ENCODE assay signal across 25 cellular contexts in genomic region chr6:434051-434705, GRCh38. TPM values are rescaled to one million over a fixed set of nuclear protein-coding genes. Genes with fewer than 3 reads are reported as not detected.
DNase-seq lines count a peak whose midpoint lies in the region; ATAC-seq and TF ChIP-seq lines count a peak whose summit lies in the region.
"Had no signal": no experiment of that assay in that cellular context is flagged by ENCODE, and none has a peak within 500 bp of the region (broad histone marks: within the 10 kb centered on the region; RNA-seq: fewer than 3 reads in every experiment).

No MANE protein-coding gene starts in this region.

- peaks cover 18% of the 10 kb centered on the region for H3F3A ChIP-seq in MM.1S (ENCODE audit: insufficient read depth, low read length)

- H3K9me2 ChIP-seq in MM.1S (replicated peaks; ENCODE audit: insufficient read depth, low read length) = no peaks in the 10 kb centered on the region

- ATAC-seq in activated naive CD4-positive, alpha-beta T cell treated with anti-CD3 and anti-CD28 coated beads, Interleukin-2, amount 50 U/mL, for 72 hours = no peak
- ATAC-seq: A549, esophagus mucosa, gastroesophageal sphincter had no signal

- H3K4me3 Mint-ChIP-seq in activated CD4-positive, alpha-beta T cell treated with anti-CD3 and anti-CD28 coated beads, Interleukin-2, amount 10 ng/mL, durations not matched to agents 7 days and 5 days = peak overlapping the region; percentile 71
- H3K4me3 Mint-ChIP-seq: H9 had no signal

- peaks cover 2% of the 10 kb centered on the region for H3K36me3 Mint-ChIP-seq in activated CD4-positive, alpha-beta T cell treated with anti-CD3 and anti-CD28 coated beads, Interleukin-2, amount 10 ng/mL, durations not matched to agents 7 days and 5 days (ENCODE audit: low read depth)
- no peaks in the 10 kb centered on the region for H3K36me3 Mint-ChIP-seq in activated naive CD4-positive, alpha-beta T cell treated with anti-CD3 and anti-CD28 coated beads, Interleukin-2, amount 50 U/mL, for 72 hours

- H3K27me3 ChIP-seq in MM.1S (replicated peaks; ENCODE audit: insufficient read depth, low read length) = no peaks in the 10 kb centered on the region
- H3K27me3 ChIP-seq: gastroesophageal sphincter, suprapubic skin had no signal

- H3K4me3 ChIP-seq in MM.1S (ENCODE audit: low read length) = 0 out of 2 replicates have a peak overlapping the region, but pooled peaks have one; percentile 6
- H3K4me3 ChIP-seq: A549, gastroesophageal sphincter, prostate gland, SK-N-MC, skin epidermis, suprapubic skin had no signal

- no peaks in the 10 kb centered on the region for H3K9me3 ChIP-seq in MM.1S (replicated peaks; ENCODE audit: insufficient read depth, low read length)
- H3K9me3 ChIP-seq: A549, gastroesophageal sphincter, prostate gland, suprapubic skin had no signal

- H3K4me2 ChIP-seq in MM.1S (ENCODE audit: low read depth, low read length) = peak overlapping the region; percentile 70
- H3K4me2 ChIP-seq: A549 had no signal

- H3K79me2 ChIP-seq in MM.1S (ENCODE audit: low read length) = no peaks in the 10 kb centered on the region

- peak overlapping the region; percentile 75; the same call in 1 of the 2 replicates for H3K27ac ChIP-seq in MM.1S (ENCODE audit: low read length)
- H3K27ac ChIP-seq: A549, gastroesophageal sphincter, prostate gland, SK-N-MC, skin epidermis, suprapubic skin had no signal

- CTCF ChIA-PET in activated CD4-positive, alpha-beta T cell treated with anti-CD3 and anti-CD28 coated beads, Interleukin-2, amount 10 ng/mL, durations not matched to agents 7 days and 5 days (lab: Charles Lee) = interaction anchor here (0.6 to 6.5 kb wide), 10 partner anchors 8 to 216 kb away, joined by 3 to 49 read pairs (median 4); no protein-coding TSS in a partner anchor

- H4K20me1 ChIP-seq in MM.1S (ENCODE audit: insufficient read depth, low read length) = no peaks in the 10 kb centered on the region

- DNase-seq in activated CD4-positive, alpha-beta T cell treated with anti-CD3 and anti-CD28 coated beads, Interleukin-2, amount 10 ng/mL, durations not matched to agents 7 days and 5 days = no peak
- DNase-seq in activated CD4-positive, alpha-beta T cell treated with anti-CD3 and anti-CD28 coated beads, Interleukin-2, amount 50 U/mL, for 4 hours = no peak
- DNase-seq in MM.1S (no peak), iPS-NIHi11 (ENCODE audit: low spot score) (no peak), SKM-1 (lab: John Stamatoyannopoulos, UW; ENCODE audit: unreplicated experiment) (no peak), NCI-H526 (lab: John Stamatoyannopoulos, UW) (no peak)
- peak in 1 of 2 donors; percentile 47 for DNase-seq in activated naive CD4-positive, alpha-beta T cell treated with anti-CD3 and anti-CD28 coated beads, Interleukin-2, amount 50 U/mL, for 72 hours (ENCODE audit: low spot score in 2 of 2)
- peak; percentile 31 for DNase-seq in stimulated activated CD8-positive, alpha-beta memory T cell treated with anti-CD3 and anti-CD28 coated beads, Interleukin-4, amount 100 ng/mL, for 48 hours
- DNase-seq: anterior cingulate cortex; C1 segment of cervical spinal cord; central memory CD4-positive, alpha-beta T cell; effector CD4-positive, alpha-beta T cell; GF-D8; H9; NCI-H2029; NCI-H446 treated with DMSO at 0.1 percent for 48 hours; NK-92 treated with Interleukin-12 subunit alpha and Interleukin-12 subunit beta, amount 100 ng/mL, for 24 hours; stimulated activated CD4-positive, alpha-beta T cell treated with anti-CD3 and anti-CD28 coated beads, Interleukin-4, amount 100 ng/mL, for 1 hour had no signal

- POLR2A ChIA-PET in activated CD4-positive, alpha-beta T cell treated with anti-CD3 and anti-CD28 coated beads, Interleukin-2, amount 10 ng/mL, durations not matched to agents 7 days and 5 days (lab: Charles Lee) = interaction anchor here (0.6 to 0.9 kb wide), 2 partner anchors 39 to 65 kb away, joined by 3 to 6 read pairs; no protein-coding TSS in a partner anchor

- peak overlapping the region; percentile 89 for H3K27ac Mint-ChIP-seq in activated CD4-positive, alpha-beta T cell treated with anti-CD3 and anti-CD28 coated beads, Interleukin-2, amount 10 ng/mL, durations not matched to agents 7 days and 5 days
- H3K27ac Mint-ChIP-seq in activated naive CD4-positive, alpha-beta T cell treated with anti-CD3 and anti-CD28 coated beads, Interleukin-2, amount 50 U/mL, for 72 hours = peak overlapping the region; percentile 84 to 93

- H3K9me3 Mint-ChIP-seq in activated CD4-positive, alpha-beta T cell treated with anti-CD3 and anti-CD28 coated beads, Interleukin-2, amount 10 ng/mL, durations not matched to agents 7 days and 5 days = peaks cover 2% of the 10 kb centered on the region
- no peaks in the 10 kb centered on the region for H3K9me3 Mint-ChIP-seq in activated naive CD4-positive, alpha-beta T cell treated with anti-CD3 and anti-CD28 coated beads, Interleukin-2, amount 50 U/mL, for 72 hours
- H3K9me3 Mint-ChIP-seq: H9 had no signal

- peaks cover 65% of the 10 kb centered on the region for H3K4me1 Mint-ChIP-seq in activated CD4-positive, alpha-beta T cell treated with anti-CD3 and anti-CD28 coated beads, Interleukin-2, amount 10 ng/mL, durations not matched to agents 7 days and 5 days
- H3K4me1 Mint-ChIP-seq: H9 had no signal

- H2AFZ ChIP-seq in MM.1S (ENCODE audit: low read length) = peak overlapping the region; percentile 46

- TF ChIP-seq CTCF in MM.1S (IDR thresholded peaks at IDR 0.05; ENCODE audit: low read length) = no peak

- H3K4me1 ChIP-seq in MM.1S (ENCODE audit: low read length) = peaks cover 16% of the 10 kb centered on the region
- H3K4me1 ChIP-seq: gastroesophageal sphincter, prostate gland, suprapubic skin had no signal

- peak overlapping the region; percentile 36; the same call in 1 of the 2 replicates for H3K9ac ChIP-seq in MM.1S (ENCODE audit: low read length)

- H3K36me3 ChIP-seq in MM.1S (replicated peaks; ENCODE audit: insufficient read depth, low read length) = no peaks in the 10 kb centered on the region
- H3K36me3 ChIP-seq: gastroesophageal sphincter, prostate gland, suprapubic skin had no signal

- H3K27me3 Mint-ChIP-seq in activated CD4-positive, alpha-beta T cell treated with anti-CD3 and anti-CD28 coated beads, Interleukin-2, amount 10 ng/mL, durations not matched to agents 7 days and 5 days = no peaks in the 10 kb centered on the region

RNA-seq across cellular contexts. Expression of gene IRF4, which starts 42.6 kb away (rescaled TPM):
- 100 to 1,000 TPM; 111 to 126 TPM for total RNA-seq in activated CD4-positive, alpha-beta T cell treated with anti-CD3 and anti-CD28 coated beads, Interleukin-2, amount 10 ng/mL, durations not matched to agents 7 days and 5 days
- total RNA-seq in activated naive CD4-positive, alpha-beta T cell treated with anti-CD3 and anti-CD28 coated beads, Interleukin-2, amount 50 U/mL, for 72 hours = 100 to 1,000 TPM; 334 to 809 TPM
